ENCODE assay signal across 20 cellular contexts in genomic region chr17:1193300-1193699, GRCh38.
"Had no signal": no experiment of that assay in that cellular context is flagged by ENCODE, and none has a peak within 500 bp of the region (broad histone marks: within the 10 kb centered on the region; RNA-seq: fewer than 3 reads in every experiment).

No MANE protein-coding gene starts in this region.

- H3K4me3 ChIP-seq: adrenal gland, coronary artery, gastrocnemius medialis, hepatocyte, lung, spleen, tibial nerve had no signal

- DNase-seq: activated B cell treated with CpG ODN at 0.5 μM for 24 hours; activated CD4-positive, alpha-beta T cell treated with anti-CD3 and anti-CD28 coated beads, Interleukin-2, amount 10 ng/mL, durations not matched to agents 7 days and 5 days; activated naive CD4-positive, alpha-beta T cell treated with anti-CD3 and anti-CD28 coated beads, Interleukin-2, amount 10 ng/mL, durations not matched to agents 7 days and 5 days; activated T-cell treated with anti-CD3 and anti-CD28 coated beads for 4 hours; adrenal gland; caudate nucleus; effector memory CD4-positive, alpha-beta T cell; gastrocnemius medialis; midbrain; spleen; stimulated activated CD4-positive, alpha-beta T cell treated with anti-CD3 and anti-CD28 coated beads, Interleukin-2, amount 100 ng/mL, for 24 hours; stimulated activated naive B cell treated with anti-CD40 and anti-IgM and Interleukin-4, amounts not matched to agents 10 μg/mL and 1 μg/mL and 100 μg/mL, for 72 hours; T-helper 17 cell had no signal

- H3K9me3 Mint-ChIP-seq: activated B cell treated with CpG ODN at 0.5 μM for 24 hours; activated CD4-positive, alpha-beta T cell treated with anti-CD3 and anti-CD28 coated beads, Interleukin-2, amount 10 ng/mL, durations not matched to agents 7 days and 5 days; activated naive CD4-positive, alpha-beta T cell treated with anti-CD3 and anti-CD28 coated beads, Interleukin-2, amount 10 ng/mL, durations not matched to agents 7 days and 5 days; activated T-helper 17 cell treated with anti-CD3 and anti-CD28 coated beads, Interleukin-2, amount 50 U/mL, for 72 hours; stimulated activated naive B cell treated with anti-CD40 and anti-IgM and Interleukin-4, amounts not matched to agents 10 μg/mL and 1 μg/mL and 100 μg/mL, for 72 hours had no signal

- H3K27me3 ChIP-seq: adrenal gland, hepatocyte, spleen, tibial nerve had no signal

- H3K36me3 ChIP-seq: adrenal gland, gastrocnemius medialis, spleen, tibial nerve had no signal

- H3K9me3 ChIP-seq: adrenal gland, gastrocnemius medialis, spleen, tibial nerve had no signal

- H2AFZ ChIP-seq: hepatocyte had no signal

- H3K4me1 Mint-ChIP-seq: activated T-helper 17 cell treated with anti-CD3 and anti-CD28 coated beads, Interleukin-2, amount 50 U/mL, for 72 hours had no signal

- ATAC-seq: activated T-helper 17 cell treated with anti-CD3 and anti-CD28 coated beads, Interleukin-2, amount 50 U/mL, for 72 hours; gastrocnemius medialis; right cardiac atrium; stimulated activated naive B cell treated with anti-CD40 and anti-IgM and Interleukin-4, amounts not matched to agents 10 μg/mL and 1 μg/mL and 100 μg/mL, for 72 hours; T-helper 17 cell had no signal

- H3K79me2 ChIP-seq: hepatocyte had no signal

- H3K36me3 Mint-ChIP-seq: activated naive CD4-positive, alpha-beta T cell treated with anti-CD3 and anti-CD28 coated beads, Interleukin-2, amount 10 ng/mL, durations not matched to agents 7 days and 5 days had no signal

- H3K27me3 Mint-ChIP-seq: activated B cell treated with CpG ODN at 0.5 μM for 24 hours; activated CD4-positive, alpha-beta T cell treated with anti-CD3 and anti-CD28 coated beads, Interleukin-2, amount 10 ng/mL, durations not matched to agents 7 days and 5 days; stimulated activated naive B cell treated with anti-CD40 and anti-IgM and Interleukin-4, amounts not matched to agents 10 μg/mL and 1 μg/mL and 100 μg/mL, for 72 hours had no signal

- H3K4me3 Mint-ChIP-seq: activated B cell treated with CpG ODN at 0.5 μM for 24 hours; activated CD4-positive, alpha-beta T cell treated with anti-CD3 and anti-CD28 coated beads, Interleukin-2, amount 10 ng/mL, durations not matched to agents 7 days and 5 days; activated naive CD4-positive, alpha-beta T cell treated with anti-CD3 and anti-CD28 coated beads, Interleukin-2, amount 10 ng/mL, durations not matched to agents 7 days and 5 days; activated T-helper 17 cell treated with anti-CD3 and anti-CD28 coated beads, Interleukin-2, amount 50 U/mL, for 72 hours; stimulated activated naive B cell treated with anti-CD40 and anti-IgM and Interleukin-4, amounts not matched to agents 10 μg/mL and 1 μg/mL and 100 μg/mL, for 72 hours; T-helper 17 cell had no signal

- H3K27ac ChIP-seq: adrenal gland, coronary artery, gastrocnemius medialis, hepatocyte, tibial nerve had no signal

- H3K4me2 ChIP-seq: hepatocyte had no signal

- H3K27ac Mint-ChIP-seq: activated B cell treated with CpG ODN at 0.5 μM for 24 hours; activated CD4-positive, alpha-beta T cell treated with anti-CD3 and anti-CD28 coated beads, Interleukin-2, amount 10 ng/mL, durations not matched to agents 7 days and 5 days; activated naive CD4-positive, alpha-beta T cell treated with anti-CD3 and anti-CD28 coated beads, Interleukin-2, amount 10 ng/mL, durations not matched to agents 7 days and 5 days; activated T-helper 17 cell treated with anti-CD3 and anti-CD28 coated beads, Interleukin-2, amount 50 U/mL, for 72 hours; progenitor cell of endocrine pancreas; stimulated activated naive B cell treated with anti-CD40 and anti-IgM and Interleukin-4, amounts not matched to agents 10 μg/mL and 1 μg/mL and 100 μg/mL, for 72 hours; T-helper 17 cell had no signal
